ENCODE assay signal across 1 cellular context in genomic region chr7:155206286-155207020, GRCh38.
A peak's percentile ranks its signal among the peaks of the same experiment; 100 is the strongest.
TF ChIP-seq lines count a peak whose summit lies in the region.

No MANE protein-coding gene starts in this region.

TF ChIP-seq in K562, 482 proteins besides CTCF, POLR2A, EP300 and RAD21 (continued from another document and continues in another):
- TF ChIP-seq BCLAF1 (IDR thresholded peaks at IDR 0.05; ENCODE audit: borderline replicate concordance in 1 of 2, control insufficient read depth in 1 of 2, low read depth in 2 of 2, low read length in 1 of 2) = no peak
- TF ChIP-seq IRF2 (CRISPR knock-in tag; IDR thresholded peaks at IDR 0.05) = no peak
- no peak for TF ChIP-seq ZNF347 (CRISPR knock-in tag; IDR thresholded peaks at IDR 0.05; ENCODE audit: low read depth)
- TF ChIP-seq GABPB2 (CRISPR knock-in tag; conservative IDR thresholded peaks at IDR 0.05) = no peak
- no peak for TF ChIP-seq PCBP2 (IDR thresholded peaks at IDR 0.05; ENCODE audit: low read depth, low read length, poor library complexity, severe bottlenecking)
- TF ChIP-seq ZSCAN29 (IDR thresholded peaks at IDR 0.05) = no peak
- TF ChIP-seq ZNF134 (CRISPR knock-in tag; conservative IDR thresholded peaks at IDR 0.05) = no peak
- TF ChIP-seq TFAM (CRISPR knock-in tag; conservative IDR thresholded peaks at IDR 0.05) = no peak
- TF ChIP-seq ZNF175 (CRISPR knock-in tag; IDR thresholded peaks at IDR 0.05; ENCODE audit: low read depth) = peak; percentile 79
- TF ChIP-seq PHF8 (IDR thresholded peaks at IDR 0.05; ENCODE audit: borderline replicate concordance, low read length) = no peak
- peak; percentile 71; the same call in 1 of the 2 replicates for TF ChIP-seq BACH1 (tag; IDR thresholded peaks at IDR 0.05)
- peak; percentile 83; the same call in 1 of the 2 replicates for TF ChIP-seq CREB1 (IDR thresholded peaks at IDR 0.05)
- peak; percentile 89 for TF ChIP-seq CREB1 (CRISPR knock-in tag; IDR thresholded peaks at IDR 0.05)
- TF ChIP-seq FOSL1 (tag; conservative IDR thresholded peaks at IDR 0.05) = no peak; the same call in 1 of the 2 replicates
- no peak for TF ChIP-seq MEF2A (IDR thresholded peaks at IDR 0.05; ENCODE audit: control insufficient read depth, low read depth, low read length)
- no peak for TF ChIP-seq YBX1 (IDR thresholded peaks at IDR 0.05)
- no peak for TF ChIP-seq PRMT5 (CRISPR knock-in tag; IDR thresholded peaks at IDR 0.05)
- peak; percentile 57; the same call in 1 of the 2 replicates for TF ChIP-seq USF2 (CRISPR knock-in tag; IDR thresholded peaks at IDR 0.05)
- peak; percentile 75 for TF ChIP-seq OTX1 (CRISPR knock-in tag; IDR thresholded peaks at IDR 0.05)
- TF ChIP-seq PTBP1 (IDR thresholded peaks at IDR 0.05; ENCODE audit: low read depth, low read length) = no peak
- no peak for TF ChIP-seq HINFP (tag; conservative IDR thresholded peaks at IDR 0.05; ENCODE audit: low read depth)
- TF ChIP-seq GTF2F1 (IDR thresholded peaks at IDR 0.05; ENCODE audit: low read depth, low read length) = peak; percentile 64; the same call in 1 of the 2 replicates
- 0 out of 2 replicates have a peak, but pooled peaks have one; percentile 36 for TF ChIP-seq HDGF (IDR thresholded peaks at IDR 0.05)
- TF ChIP-seq MTA3 (IDR thresholded peaks at IDR 0.05; ENCODE audit: borderline replicate concordance) = no peak
- no peak; a peak in 1 of 6 replicates for TF ChIP-seq ZBTB11 (CRISPR knock-in tag; IDR thresholded peaks at IDR 0.05)
- TF ChIP-seq GATAD2A (IDR thresholded peaks at IDR 0.05) = peak; percentile 27; the same call in 1 of the 2 replicates
- TF ChIP-seq HDAC3 (IDR thresholded peaks at IDR 0.05; ENCODE audit: borderline replicate concordance, partially characterized antibody) = no peak
- no peak for TF ChIP-seq ZFPM2 (CRISPR knock-in tag; IDR thresholded peaks at IDR 0.05)
- TF ChIP-seq HDAC2 (IDR thresholded peaks at IDR 0.05) = peak; percentile 15; the same call in 1 of the 2 replicates
- TF ChIP-seq ZNF354B (CRISPR knock-in tag; IDR thresholded peaks at IDR 0.05) = 0 out of 2 replicates have a peak, but pooled peaks have one; percentile 14
- no peak for TF ChIP-seq E4F1 (CRISPR knock-in tag; IDR thresholded peaks at IDR 0.05; ENCODE audit: borderline replicate concordance)
- peak; percentile 100 for TF ChIP-seq ATF3 (IDR thresholded peaks at IDR 0.05)
- no peak; the same call in 1 of the 2 replicates for TF ChIP-seq ATF3 (CRISPR knock-in tag; conservative IDR thresholded peaks at IDR 0.05)
- TF ChIP-seq MCM3 (IDR thresholded peaks at IDR 0.05) = no peak
- TF ChIP-seq EZH2 (IDR thresholded peaks at IDR 0.05; ENCODE audit: borderline replicate concordance, low read depth, low read length) = no peak
- no peak for TF ChIP-seq TCF3 (CRISPR knock-in tag; IDR thresholded peaks at IDR 0.05)
- 0 out of 2 replicates have a peak, but pooled peaks have one; percentile 63 for TF ChIP-seq ELF2 (CRISPR knock-in tag; IDR thresholded peaks at IDR 0.05)
- peak; percentile 66 for TF ChIP-seq BHLHE40 (IDR thresholded peaks at IDR 0.05; ENCODE audit: low read length)
- TF ChIP-seq ZBTB7A (IDR thresholded peaks at IDR 0.05; ENCODE audit: borderline replicate concordance, control insufficient read depth, low read depth, low read length) = no peak; the same call in 1 of the 2 replicates
- TF ChIP-seq ZBTB40 (IDR thresholded peaks at IDR 0.05) = no peak; the same call in 1 of the 2 replicates
- TF ChIP-seq ZBTB40 (CRISPR knock-in tag; IDR thresholded peaks at IDR 0.05) = no peak
